8 cellular contexts compared by ENCODE assay signal in genomic region chr22:30396871-30397655, GRCh38. TPM values are rescaled to one million over a fixed set of nuclear protein-coding genes. Genes with fewer than 3 reads are reported as not detected.
DNase-seq lines count a peak whose midpoint lies in the region; ATAC-seq and TF ChIP-seq lines count a peak whose summit lies in the region.

TSS of gene SEC14L2 (plus strand) at chr22:30397018. CDS start at chr22:30397117, 99 bp downstream.

- peaks cover 0 to 5% (median 0%) of the 10 kb centered on the region in 5 donors for H3K27me3 Mint-ChIP-seq in naive thymus-derived CD4-positive, alpha-beta T cell

- CTCF ChIA-PET in naive thymus-derived CD4-positive, alpha-beta T cell (lab: Charles Lee), result interaction anchor here (0.5 to 4.8 kb wide), 9 partner anchors 10 to 189 kb away, joined by 3 to 38 read pairs (median 3); partner anchors contain the start of genes MTFP1 and RNF215

- H3K9me3 ChIP-seq in Peyer's patch, result no peaks in the 10 kb centered on the region
- no peaks in the 10 kb centered on the region for H3K9me3 ChIP-seq in naive thymus-derived CD4-positive, alpha-beta T cell (ENCODE audit: control insufficient read depth in 2 of 3, low read length in 3 of 3)

- POLR2A ChIA-PET in naive thymus-derived CD4-positive, alpha-beta T cell (lab: Charles Lee), result interaction anchor here (0.8 to 12.2 kb wide), 11 partner anchors 9 to 475 kb away, joined by 3 to 158 read pairs (median 5); partner anchors contain the start of genes CASTOR1, CCDC157, MTFP1 and SF3A1

- peak within 1 kb of the TSS; percentile 77 to 94 (median 91) for H3K27ac Mint-ChIP-seq in naive thymus-derived CD4-positive, alpha-beta T cell

- no peaks in the 10 kb centered on the region for H3K27me3 ChIP-seq in Peyer's patch
- H3K27me3 ChIP-seq in naive thymus-derived CD4-positive, alpha-beta T cell (ENCODE audit: control insufficient read depth in 2 of 2, insufficient read depth in 2 of 2, low read length in 2 of 2), result no peaks in the 10 kb centered on the region

- peaks cover 0 to 5% (median 0%) of the 10 kb centered on the region in 5 donors for H3K36me3 Mint-ChIP-seq in naive thymus-derived CD4-positive, alpha-beta T cell

- peak within 1 kb of the TSS; percentile 85 to 95 (median 90) for H3K4me3 Mint-ChIP-seq in naive thymus-derived CD4-positive, alpha-beta T cell

- peak within 1 kb of the TSS; percentile 51 to 77 (median 69) for H3K27ac ChIP-seq in Peyer's patch
- H3K27ac ChIP-seq in naive thymus-derived CD4-positive, alpha-beta T cell (ENCODE audit: low read depth, low read length), result peak within 1 kb of the TSS; percentile 77

- H3K36me3 ChIP-seq in Peyer's patch, result peaks cover 0 to 4% (median 0%) of the 10 kb centered on the region in 3 donors
- H3K36me3 ChIP-seq in naive thymus-derived CD4-positive, alpha-beta T cell (ENCODE audit: control insufficient read depth in 2 of 3, insufficient read depth in 3 of 3, low read length in 3 of 3), result peaks cover 0 to 4% (median 0%) of the 10 kb centered on the region in 3 experiments

- H3K4me1 ChIP-seq in Peyer's patch, result peaks cover 0 to 33% (median 10%) of the 10 kb centered on the region in 4 donors
- peaks cover 12 to 22% of the 10 kb centered on the region in 2 donors for H3K4me1 ChIP-seq in naive thymus-derived CD4-positive, alpha-beta T cell (ENCODE audit: control insufficient read depth in 2 of 2, insufficient read depth in 2 of 2, low read length in 2 of 2)

- peak; percentile 81 to 86 for TF ChIP-seq POLR2A in Peyer's patch (IDR thresholded peaks at IDR 0.05)

- H3K4me3 ChIP-seq in Peyer's patch (peak within 1 kb of the TSS; percentile 53 to 86 (median 77)), fibroblast of mammary gland (ENCODE audit: control insufficient read depth, low read depth, low read length) (peak within 1 kb of the TSS; percentile 78)
- H3K4me3 ChIP-seq in naive thymus-derived CD4-positive, alpha-beta T cell (ENCODE audit: low read length), result peak within 1 kb of the TSS; percentile 71

- peak; percentile 57 to 75 for DNase-seq in NCI-H524 (lab: John Stamatoyannopoulos, UW)
- no peak for DNase-seq in NCI-H524 treated with DMSO at 0.1 percent for 48 hours (lab: John Stamatoyannopoulos, UW)
- DNase-seq in Peyer's patch, result peak; percentile 34 to 89 (median 89)
- peak; percentile 29 for DNase-seq in activated effector memory CD4-positive, alpha-beta T cell treated with Interleukin-2 at 50 U/mL for 16 hours
- DNase-seq in fibroblast of mammary gland (ENCODE audit: low read depth), result peak; percentile 48
- DNase-seq in naive thymus-derived CD4-positive, alpha-beta T cell, result peak; percentile 26 to 73 (median 50)
- DNase-seq in stimulated activated naive CD4-positive, alpha-beta T cell treated with Interleukin-2 at 50 U/mL for 16 hours (lab: John Stamatoyannopoulos, UW), result peak; percentile 52
- no peak for DNase-seq in A172 (ENCODE audit: low spot score)

- ATAC-seq in naive thymus-derived CD4-positive, alpha-beta T cell, result peak; percentile 81

- TF ChIP-seq CTCF in Peyer's patch (IDR thresholded peaks at IDR 0.05) (peak in 1 of 6 experiments; percentile 5), fibroblast of mammary gland (conservative IDR thresholded peaks at IDR 0.05; ENCODE audit: control insufficient read depth, insufficient read depth, low read depth, low read length) (no peak)

- no peaks in the 10 kb centered on the region for H3K9me3 Mint-ChIP-seq in naive thymus-derived CD4-positive, alpha-beta T cell

- intact Hi-C loops in naive thymus-derived CD4-positive, alpha-beta T cell (cut with micrococcal nuclease), result loop anchor here (1.0 to 10.0 kb wide), 3 partner anchors 27 to 358 kb away; no protein-coding TSS in a partner anchor

- peaks cover 29 to 69% (median 46%) of the 10 kb centered on the region in 7 donors for H3K4me1 Mint-ChIP-seq in naive thymus-derived CD4-positive, alpha-beta T cell

RNA-seq across cellular contexts. Expression of gene SEC14L2, which starts in this region (rescaled TPM):
- 10 to 100 TPM in 3 of 4 donors, 1 to 10 TPM in 1; 3.3 to 53.6 (median 34.6) TPM for total RNA-seq in Peyer's patch
- total RNA-seq in naive thymus-derived CD4-positive, alpha-beta T cell, result 100 to 1,000 TPM in 1 of 5 experiments, 10 to 100 TPM in 4; 10.7 to 147 (median 16.5) TPM
- polyA plus RNA-seq in naive thymus-derived CD4-positive, alpha-beta T cell, result 10 to 100 TPM; 12.7 to 20.7 TPM
- total RNA-seq in A172 (2014; rRNA removed; shearing (Covaris generic)), result 5.4 and 11.8 TPM in 2 replicates

Comparison
In these comparisons a context has a peak if more than half of its experiments do, and no peak if none do; other contexts are left out.
1. DNase-seq: peak in NCI-H524 (2 of 2), Peyer's patch (3 of 3), activated effector memory CD4-positive, alpha-beta T cell treated with Interleukin-2 at 50 U/mL for 16 hours (single experiment), fibroblast of mammary gland (single experiment), naive thymus-derived CD4-positive, alpha-beta T cell (9 of 9) and stimulated activated naive CD4-positive, alpha-beta T cell treated with Interleukin-2 at 50 U/mL for 16 hours (single experiment); none in NCI-H524 treated with DMSO at 0.1 percent for 48 hours (single experiment) and A172 (single experiment).
2. Peak in every context shown above with its lines, with median percentiles within 50 percentile points of each other: H3K4me3 ChIP-seq.